In genomic region chr12:13534645-13535398, GRCh38 we compare ENCODE assay signal across 9 cellular contexts.
A peak's percentile ranks its signal among the peaks of the same experiment; 100 is the strongest.
DNase-seq lines count a peak whose midpoint lies in the region; ATAC-seq and TF ChIP-seq lines count a peak whose summit lies in the region.
"Had no signal": no experiment of that assay in that cellular context is flagged by ENCODE, and none has a peak within 500 bp of the region (broad histone marks: within the 10 kb centered on the region; RNA-seq: fewer than 3 reads in every experiment).

No MANE protein-coding gene starts in this region.

- RAD21 ChIA-PET in HCT116 (lab: Charles Lee; ENCODE audit: low non-redundant PET in 1 of 2, low total read pairs in 2 of 2, uncharacterized antibody in 2 of 2, unreplicated experiment in 2 of 2): interaction anchor here (0.6 to 1.7 kb wide), 6 partner anchors 11 to 257 kb away, joined by 3 to 7 read pairs (median 3); no protein-coding TSS in a partner anchor

- peak overlapping the region; percentile 7; the same call in 1 of the 2 replicates for H3K27ac ChIP-seq in HCT116 (ENCODE audit: low read depth, low read length)
- H3K27ac ChIP-seq in breast epithelium: no peak overlapping the region
- H3K27ac ChIP-seq: tibial artery had no signal

- POLR2A ChIA-PET in HCT116 (lab: Charles Lee): interaction anchor here (0.7 to 1.3 kb wide), 3 partner anchors 36 to 172 kb away, joined by 4 read pairs; no protein-coding TSS in a partner anchor

- no peak for TF ChIP-seq POLR2A in HCT116 (IDR thresholded peaks at IDR 0.05; ENCODE audit: borderline replicate concordance, extremely low read depth, insufficient read depth, insufficient read length)
- TF ChIP-seq POLR2A in breast epithelium (IDR thresholded peaks at IDR 0.05): no peak

- H3K4me2 ChIP-seq in HCT116 (ENCODE audit: low read length): peak overlapping the region; percentile 36

- H2AFZ ChIP-seq in HCT116 (ENCODE audit: low read depth, low read length, poor library complexity, severe bottlenecking): peak overlapping the region; percentile 28

- H3K27me3 ChIP-seq in HCT116 (ENCODE audit: insufficient read depth, low read length) (no peaks in the 10 kb centered on the region), breast epithelium (no peaks in the 10 kb centered on the region)
- H3K27me3 ChIP-seq: tibial artery had no signal

- H3K4me3 ChIP-seq in HCT116 (replicated peaks in 1 of 2; ENCODE audit: low read depth in 1 of 2, low read length in 2 of 2) (no peak overlapping the region), breast epithelium (peak overlapping the region; percentile 25 to 30 (median 26))

- H3K9me3 ChIP-seq in HCT116 (ENCODE audit: control insufficient read depth in 1 of 2, insufficient read depth in 1 of 2, low read depth in 1 of 2, low read length in 2 of 2): no peaks in the 10 kb centered on the region
- H3K9me3 ChIP-seq in breast epithelium: no peaks in the 10 kb centered on the region
- H3K9me3 ChIP-seq: tibial artery had no signal

- peak; percentile 69 for TF ChIP-seq RAD21 in HCT116 (IDR thresholded peaks at IDR 0.05; ENCODE audit: low read depth)

- no peak overlapping the region for H3K9ac ChIP-seq in HCT116 (ENCODE audit: low read length)

- CTCF ChIA-PET in HCT116 (lab: Charles Lee): interaction anchor here (0.6 to 3.4 kb wide), 28 partner anchors 11 to 928 kb away, joined by 3 to 51 read pairs (median 5); no protein-coding TSS in a partner anchor

- in situ Hi-C loops in Caki2 (cut with HindIII; ENCODE audit: low pct_unique_long_range_greater_than_20kb, low sequenced_read_pairs): no loop called here

- H4K20me1 ChIP-seq in HCT116 (ENCODE audit: insufficient read depth): no peaks in the 10 kb centered on the region

- peak; percentile 61 to 100 (median 99); a peak in 5 of 6 replicates for TF ChIP-seq CTCF in HCT116 (IDR thresholded peaks at IDR 0.05 in 2 of 3, conservative IDR thresholded peaks at IDR 0.05 in 1 of 3; ENCODE audit: borderline replicate concordance in 1 of 3, insufficient read depth in 1 of 3, low read depth in 2 of 3, low read length in 2 of 3)
- TF ChIP-seq CTCF in breast epithelium (IDR thresholded peaks at IDR 0.05): peak in 2 of 3 donors; percentile 48 to 55

- H3K79me2 ChIP-seq in HCT116 (ENCODE audit: insufficient read depth, low read length): no peaks in the 10 kb centered on the region

- ATAC-seq in HCT116 (peak; percentile 87), GM19397 (IDR thresholded peaks at IDR 0.05; ENCODE audit: unreplicated experiment) (no peak), GM21619 (IDR thresholded peaks at IDR 0.05; ENCODE audit: unreplicated experiment) (no peak)

- peak; percentile 51 for DNase-seq in Caki2 (ENCODE audit: low read depth)
- peak; percentile 51 for DNase-seq in HCT116 (ENCODE audit: low read depth, low spot score)
- DNase-seq in OCI-M1 (lab: John Stamatoyannopoulos, UW): peak; percentile 72
- no peak for DNase-seq in breast epithelium (ENCODE audit: low spot score in 2 of 2)
- peak; percentile 5 for DNase-seq in kidney glomerular epithelial cell (lab: John Stamatoyannopoulos, UW)
- DNase-seq in stimulated activated CD4-positive, alpha-beta T cell treated with anti-CD3 and anti-CD28 coated beads, Interleukin-2, amount 100 ng/mL, for 48 hours: peak; percentile 53 to 54

- intact Hi-C loops in HCT116 (cut with micrococcal nuclease): loop anchor here (1.0 to 5.0 kb wide), 3 partner anchors 173 to 632 kb away; no protein-coding TSS in a partner anchor
- intact Hi-C loops in breast epithelium (cut with DNase I; ENCODE audit: low total_unique reads): no loop called here

- H3K36me3 ChIP-seq in HCT116 (ENCODE audit: control insufficient read depth in 1 of 2, insufficient read depth in 2 of 2, low read length in 2 of 2) (no peaks in the 10 kb centered on the region), breast epithelium (no peaks in the 10 kb centered on the region)
- H3K36me3 ChIP-seq: tibial artery had no signal

- H3K4me1 ChIP-seq in HCT116 (ENCODE audit: control insufficient read depth in 1 of 2, insufficient read depth in 2 of 2, low read length in 2 of 2) (peaks cover 34 to 36% of the 10 kb centered on the region in 2 experiments), breast epithelium (no peaks in the 10 kb centered on the region)

- H3K9me2 ChIP-seq in HCT116 (ENCODE audit: insufficient read depth): no peaks in the 10 kb centered on the region

- BruUV-seq in HCT116 (replicated peaks; lab: Mats Ljungman, UMichigan): no TSS peak

TF ChIP-seq in HCT116, 20 proteins besides CTCF, POLR2A, EP300 and RAD21:
- no peak for TF ChIP-seq ZFX (IDR thresholded peaks at IDR 0.05)
- no peak for TF ChIP-seq SIN3A (IDR thresholded peaks at IDR 0.05; ENCODE audit: low read depth)
- TF ChIP-seq, protein P1, sequence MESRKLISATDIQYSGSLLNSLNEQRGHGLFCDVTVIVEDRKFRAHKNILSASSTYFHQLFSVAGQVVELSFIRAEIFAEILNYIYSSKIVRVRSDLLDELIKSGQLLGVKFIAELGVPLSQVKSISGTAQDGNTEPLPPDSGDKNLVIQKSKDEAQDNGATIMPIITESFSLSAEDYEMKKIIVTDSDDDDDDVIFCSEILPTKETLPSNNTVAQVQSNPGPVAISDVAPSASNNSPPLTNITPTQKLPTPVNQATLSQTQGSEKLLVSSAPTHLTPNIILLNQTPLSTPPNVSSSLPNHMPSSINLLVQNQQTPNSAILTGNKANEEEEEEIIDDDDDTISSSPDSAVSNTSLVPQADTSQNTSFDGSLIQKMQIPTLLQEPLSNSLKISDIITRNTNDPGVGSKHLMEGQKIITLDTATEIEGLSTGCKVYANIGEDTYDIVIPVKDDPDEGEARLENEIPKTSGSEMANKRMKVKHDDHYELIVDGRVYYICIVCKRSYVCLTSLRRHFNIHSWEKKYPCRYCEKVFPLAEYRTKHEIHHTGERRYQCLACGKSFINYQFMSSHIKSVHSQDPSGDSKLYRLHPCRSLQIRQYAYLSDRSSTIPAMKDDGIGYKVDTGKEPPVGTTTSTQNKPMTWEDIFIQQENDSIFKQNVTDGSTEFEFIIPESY (IDR thresholded peaks at IDR 0.05; ENCODE audit: extremely low read depth, insufficient replicate concordance, low read length): no peak

Comparison
In these comparisons a context has a peak if more than half of its experiments do, and no peak if none do; other contexts are left out.
1. DNase-seq: peak in Caki2 (single experiment), HCT116 (single experiment), OCI-M1 (single experiment), kidney glomerular epithelial cell (single experiment) and stimulated activated CD4-positive, alpha-beta T cell treated with anti-CD3 and anti-CD28 coated beads, Interleukin-2, amount 100 ng/mL, for 48 hours (2 of 2); none in breast epithelium (0 of 2).
2. H3K4me3 ChIP-seq: peak in breast epithelium (3 of 3); none in HCT116 (0 of 2).